14 cellular contexts compared by ENCODE assay signal in genomic region chrX:66200050-66200664, GRCh38. TPM values are rescaled to one million over a fixed set of nuclear protein-coding genes. Genes with fewer than 3 reads are reported as not detected.
DNase-seq lines count a peak whose midpoint lies in the region; ATAC-seq, FAIRE-seq and TF ChIP-seq lines count a peak whose summit lies in the region.
"Had no signal": no experiment of that assay in that cellular context is flagged by ENCODE, and none has a peak within 500 bp of the region (broad histone marks: within the 10 kb centered on the region; RNA-seq: fewer than 3 reads in every experiment).

No MANE protein-coding gene starts in this region.

- no peaks in the 10 kb centered on the region for H3K9me3 Mint-ChIP-seq in immature natural killer cell
- H3K9me3 Mint-ChIP-seq: naive thymus-derived CD4-positive, alpha-beta T cell; T-helper 1 cell treated with Interleukin-12 subunit alpha and Interleukin-12 subunit beta and Interleukin-4 antibody, amounts not matched to agents 30 μg/mL and 1 μg/mL, for 36 hours had no signal

- no peak for TF ChIP-seq CTCF in A549 (IDR thresholded peaks at IDR 0.05)

- POLR2A ChIA-PET in A549 (lab: Yijun Ruan, JAX), result no interaction called here

- CTCF ChIA-PET in A549 (lab: Yijun Ruan, JAX), result interaction anchor here (0.7 to 5.2 kb wide), 5 partner anchors 14 to 531 kb away, joined by 3 to 30 read pairs (median 4); no protein-coding TSS in a partner anchor

- no peaks in the 10 kb centered on the region for H3K36me3 Mint-ChIP-seq in immature natural killer cell
- H3K36me3 Mint-ChIP-seq: naive thymus-derived CD4-positive, alpha-beta T cell had no signal

- H3K27me3 Mint-ChIP-seq in immature natural killer cell (ENCODE audit: low read depth in 3 of 3), result peaks cover 0 to 7% (median 1%) of the 10 kb centered on the region in 3 donors
- H3K27me3 Mint-ChIP-seq: naive thymus-derived CD4-positive, alpha-beta T cell had no signal

- no peak for ATAC-seq in A549
- ATAC-seq in GM18867 (IDR thresholded peaks at IDR 0.05; ENCODE audit: unreplicated experiment), result peak; percentile 78
- ATAC-seq in HG02642 (IDR thresholded peaks at IDR 0.05; ENCODE audit: poor library complexity, unreplicated experiment), result peak; percentile 73
- ATAC-seq: naive thymus-derived CD4-positive, alpha-beta T cell had no signal

- TF ChIP-seq POLR2A in A549 (IDR thresholded peaks at IDR 0.05; ENCODE audit: low read length), result no peak

- WGBS in A549 (ENCODE audit: missing lambda C conversion rate), result 22% methylated on average over 3 of the region's 4 CpGs

- DNase-seq in A549 (ENCODE audit: low read depth in 1 of 2, low spot score in 1 of 2) (peak in 1 of 2 experiments; percentile 1), RPMI8226 (peak; percentile 43), DMS 273 treated with DMSO at 0.1 percent for 48 hours (lab: John Stamatoyannopoulos, UW) (no peak), NCI-H69 (lab: John Stamatoyannopoulos, UW) (no peak), immature natural killer cell (no peak), activated gamma-delta T cell treated with Interleukin-2 at 50 U/mL for 16 hours (no peak)
- DNase-seq: AML-193; esophagus squamous epithelium; GF-D8; naive thymus-derived CD4-positive, alpha-beta T cell; NCI-H1436 treated with DMSO at 0.1 percent for 48 hours had no signal

- peaks cover 16 to 22% of the 10 kb centered on the region in 2 donors for H3K4me1 Mint-ChIP-seq in immature natural killer cell

- H3K27ac ChIP-seq in A549, result no peak overlapping the region
- H3K27ac ChIP-seq: esophagus squamous epithelium had no signal

- H3K27ac Mint-ChIP-seq in immature natural killer cell, result no peak overlapping the region
- H3K27ac Mint-ChIP-seq: T-helper 1 cell treated with Interleukin-12 subunit alpha and Interleukin-12 subunit beta and Interleukin-4 antibody, amounts not matched to agents 30 μg/mL and 1 μg/mL, for 36 hours had no signal

- no peaks in the 10 kb centered on the region for H3K4me1 ChIP-seq in A549
- H3K4me1 ChIP-seq: esophagus squamous epithelium had no signal

- no peak overlapping the region for H3K4me2 ChIP-seq in A549

- H3K9me3 ChIP-seq in A549, result no peaks in the 10 kb centered on the region
- H3K9me3 ChIP-seq: esophagus squamous epithelium had no signal

- no peak for TF ChIP-seq EP300 in A549 (IDR thresholded peaks at IDR 0.05)

- no peak overlapping the region for H3K4me3 Mint-ChIP-seq in immature natural killer cell
- H3K4me3 Mint-ChIP-seq: T-helper 1 cell treated with Interleukin-12 subunit alpha and Interleukin-12 subunit beta and Interleukin-4 antibody, amounts not matched to agents 30 μg/mL and 1 μg/mL, for 36 hours had no signal

- no peak for TF ChIP-seq RAD21 in A549 (conservative IDR thresholded peaks at IDR 0.05 in 1 of 2, IDR thresholded peaks at IDR 0.05 in 1 of 2)

- no peak overlapping the region for H3K4me3 ChIP-seq in A549
- H3K4me3 ChIP-seq: esophagus squamous epithelium had no signal

- no peak for FAIRE-seq in A549 (lab: Jason Lieb, UNC)

TF ChIP-seq in A549, 52 proteins besides CTCF, POLR2A, EP300 and RAD21:
- TF ChIP-seq TP53 (CRISPR knock-in tag; IDR thresholded peaks at IDR 0.05) (no peak), FOSB (CRISPR knock-in tag; IDR thresholded peaks at IDR 0.05) (no peak), SREBF2 (IDR thresholded peaks at IDR 0.05) (no peak), MAFK (IDR thresholded peaks at IDR 0.05; ENCODE audit: partially characterized antibody) (peak; percentile 74), HOXB13 (CRISPR knock-in tag; IDR thresholded peaks at IDR 0.05; ENCODE audit: low read depth) (no peak), ELK1 (IDR thresholded peaks at IDR 0.05; ENCODE audit: low read depth, low read length) (no peak), RCOR1 (IDR thresholded peaks at IDR 0.05; ENCODE audit: low read depth, low read length) (no peak), HDAC2 (IDR thresholded peaks at IDR 0.05) (no peak), RFX5 (IDR thresholded peaks at IDR 0.05) (no peak), NFE2L2 (conservative IDR thresholded peaks at IDR 0.05; ENCODE audit: low read length) (peak; percentile 89), ESRRA (IDR thresholded peaks at IDR 0.05; ENCODE audit: borderline replicate concordance, low read length) (no peak), CBX2 (IDR thresholded peaks at IDR 0.05; ENCODE audit: borderline replicate concordance, low read depth) (no peak)

RNA-seq across cellular contexts. Expression of gene HEPH, which starts 36.1 kb away (rescaled TPM):
- polyA plus RNA-seq in A549 (2011; rRNA removed), result not detected in 2 replicates
- polyA plus RNA-seq in A549 (2012; cell fraction: cytosol; rRNA removed), result not detected in 2 replicates
- polyA plus RNA-seq in A549 (2012; cell fraction: nucleus; rRNA removed), result not detected in 2 replicates
- 0.08 TPM in 1 of 3 replicates, not detected in the others for polyA plus RNA-seq in A549 (2017; fragmentation: RNase III; extraction: RNeasy Plus Mini Kit Qiagen cat#74134 plus additional on column Dnase treatment)
- polyA minus RNA-seq in A549 (2011; rRNA and poly(A)+ RNA removed), result 0.21 TPM in 1 of 2 replicates, not detected in the other
- polyA plus RNA-seq in immature natural killer cell, result not detected

Comparison
In these comparisons a context has a peak if more than half of its experiments do, and no peak if none do; other contexts are left out.
1. ATAC-seq: peak in GM18867 (single experiment) and HG02642 (single experiment); none in A549 (0 of 2).